ENCODE assay signal across 16 cellular contexts in genomic region chr16:57049678-57050077, GRCh38. TPM values are rescaled to one million over a fixed set of nuclear protein-coding genes. Genes with fewer than 3 reads are reported as not detected.
DNase-seq lines count a peak whose midpoint lies in the region; ATAC-seq and TF ChIP-seq lines count a peak whose summit lies in the region.
"Had no signal": no experiment of that assay in that cellular context is flagged by ENCODE, and none has a peak within 500 bp of the region (broad histone marks: within the 10 kb centered on the region; RNA-seq: fewer than 3 reads in every experiment).

No MANE protein-coding gene starts in this region.

- no peaks in the 10 kb centered on the region for H3K4me1 ChIP-seq in HEK293 (ENCODE audit: control insufficient read depth, insufficient read depth, low read length)
- peaks cover 4% of the 10 kb centered on the region for H3K4me1 ChIP-seq in suprapubic skin
- no peaks in the 10 kb centered on the region for H3K4me1 ChIP-seq in thyroid gland
- H3K4me1 ChIP-seq in left ventricle myocardium inferior, result peaks cover 11% of the 10 kb centered on the region

- POLR2A ChIA-PET in HEK293 (lab: Yijun Ruan, JAX), result no interaction called here

- peak; percentile 68 for DNase-seq in GM10266 (ENCODE audit: extremely low spot score)
- no peak for DNase-seq in suprapubic skin (ENCODE audit: low spot score in 2 of 2)
- DNase-seq in thyroid gland, result no peak
- DNase-seq in SKM-1 treated with dmso at 0.1 percent for 144 hours (lab: John Stamatoyannopoulos, UW; ENCODE audit: unreplicated experiment), result no peak
- DNase-seq in left ventricle myocardium inferior, result no peak
- DNase-seq: activated CD8-positive, alpha-beta memory T cell treated with anti-CD3 and anti-CD28 coated beads, Interleukin-2, amount 50 U/mL, for 48 hours; GF-D8; H7; NCI-H1436 treated with DMSO at 0.1 percent for 48 hours; tibial artery had no signal

- H3K27me3 ChIP-seq in suprapubic skin (no peaks in the 10 kb centered on the region), thyroid gland (no peaks in the 10 kb centered on the region), left ventricle myocardium inferior (ENCODE audit: low read depth) (no peaks in the 10 kb centered on the region)
- H3K27me3 ChIP-seq: cardiac muscle cell, tibial artery had no signal

- CTCF ChIA-PET in HEK293 (lab: Yijun Ruan, JAX), result no interaction called here

- TF ChIP-seq POLR2A in suprapubic skin (IDR thresholded peaks at IDR 0.05), result no peak
- TF ChIP-seq POLR2A in thyroid gland (IDR thresholded peaks at IDR 0.05), result no peak

- TF ChIP-seq EP300 in suprapubic skin (IDR thresholded peaks at IDR 0.05), result no peak

- H3K9me3 ChIP-seq in HEK293 (ENCODE audit: control insufficient read depth, insufficient read depth, low read depth, low read length), result no peaks in the 10 kb centered on the region
- H3K9me3 ChIP-seq in suprapubic skin, result no peaks in the 10 kb centered on the region
- no peaks in the 10 kb centered on the region for H3K9me3 ChIP-seq in thyroid gland
- no peaks in the 10 kb centered on the region for H3K9me3 ChIP-seq in left ventricle myocardium inferior (replicated peaks)
- H3K9me3 ChIP-seq: tibial artery had no signal

- H3K27ac ChIP-seq in HEK293 (ENCODE audit: extremely low read depth, low read depth, low read length) (no peak overlapping the region), suprapubic skin (no peak overlapping the region), thyroid gland (no peak overlapping the region), left ventricle myocardium inferior (replicated peaks) (no peak overlapping the region)
- H3K27ac ChIP-seq: C4-2B, cardiac muscle cell, epithelial cell of prostate, tibial artery had no signal

- intact Hi-C loops in thyroid gland (cut with DNase I), result loop anchor here (10.0 kb wide), 1 partner anchor 185 kb away; the partner anchor contains the start of gene SLC12A3
- intact Hi-C loops in left ventricle myocardium inferior (cut with micrococcal nuclease), result loop anchor here (10.0 kb wide), 1 partner anchor 185 kb away; the partner anchor contains the start of gene SLC12A3

- ATAC-seq in GM18870 (IDR thresholded peaks at IDR 0.05; ENCODE audit: unreplicated experiment) (peak; percentile 57), HG03439 (IDR thresholded peaks at IDR 0.05; ENCODE audit: unreplicated experiment) (peak; percentile 48)

- 97% methylated on average over 4 of the region's 4 CpGs for WGBS in suprapubic skin
- 76 to 90% methylated on average over 4 of the region's 4 CpGs for WGBS in thyroid gland, 2 donors

- no peaks in the 10 kb centered on the region for H3K36me3 ChIP-seq in HEK293 (ENCODE audit: control insufficient read depth in 2 of 2, insufficient read depth in 1 of 2, low read length in 2 of 2)
- peaks cover 55% of the 10 kb centered on the region for H3K36me3 ChIP-seq in suprapubic skin
- no peaks in the 10 kb centered on the region for H3K36me3 ChIP-seq in thyroid gland
- H3K36me3 ChIP-seq in left ventricle myocardium inferior, result peaks cover 27% of the 10 kb centered on the region
- H3K36me3 ChIP-seq: cardiac muscle cell had no signal

- H3K4me3 ChIP-seq in HEK293 (ENCODE audit: low read depth, low read length) (no peak overlapping the region), suprapubic skin (no peak overlapping the region), thyroid gland (replicated peaks in 1 of 3) (no peak overlapping the region), left ventricle myocardium inferior (no peak overlapping the region)
- H3K4me3 ChIP-seq: cardiac muscle cell, tibial artery had no signal

- TF ChIP-seq CTCF in GM10266 (IDR thresholded peaks at IDR 0.05; ENCODE audit: control insufficient read depth, insufficient read depth, low read depth, missing control alignments), result no peak
- no peak for TF ChIP-seq CTCF in HEK293 (tag by site-specific recombination; IDR thresholded peaks at IDR 0.05)
- TF ChIP-seq CTCF in suprapubic skin (IDR thresholded peaks at IDR 0.05), result no peak
- no peak for TF ChIP-seq CTCF in thyroid gland (IDR thresholded peaks at IDR 0.05)
- TF ChIP-seq CTCF in left ventricle myocardium inferior (IDR thresholded peaks at IDR 0.05; ENCODE audit: borderline replicate concordance), result no peak

TF ChIP-seq in HEK293, 187 proteins besides CTCF, POLR2A, EP300 and RAD21 (continues in another document):
- TF ChIP-seq ZNF518A (tag by site-specific recombination; conservative IDR thresholded peaks at IDR 0.05; ENCODE audit: low read depth) (0 out of 2 replicates have a peak, but pooled peaks have one; percentile 46), FEZF1 (tag by site-specific recombination; IDR thresholded peaks at IDR 0.05) (no peak), ZNF394 (tag by site-specific recombination; IDR thresholded peaks at IDR 0.05; ENCODE audit: borderline replicate concordance) (peak; percentile 38; the same call in 1 of the 2 replicates), ZNF529 (tag by site-specific recombination; IDR thresholded peaks at IDR 0.05; ENCODE audit: insufficient replicate concordance) (no peak), SCRT1 (tag by site-specific recombination; IDR thresholded peaks at IDR 0.05; ENCODE audit: borderline replicate concordance) (no peak), ZBTB11 (tag by site-specific recombination; conservative IDR thresholded peaks at IDR 0.05; ENCODE audit: low read depth) (0 out of 2 replicates have a peak, but pooled peaks have one; percentile 39), AEBP2 (tag by site-specific recombination; IDR thresholded peaks at IDR 0.05; ENCODE audit: borderline replicate concordance) (no peak), ZNF837 (tag by site-specific recombination; IDR thresholded peaks at IDR 0.05) (no peak)

RNA-seq across cellular contexts. Expression of gene CPNE2, which starts 42.7 kb away (rescaled TPM):
- total RNA-seq in suprapubic skin (10 to 100 TPM; 12.7 to 23.1 (median 15.7) TPM), thyroid gland (10 to 100 TPM; 26.6 to 33.3 (median 29.2) TPM), left ventricle myocardium inferior (13.7 TPM)
